In genomic region chr4:110088670-110089069, GRCh38 we compare ENCODE assay signal across 9 cellular contexts.
DNase-seq lines count a peak whose midpoint lies in the region; ATAC-seq, FAIRE-seq and TF ChIP-seq lines count a peak whose summit lies in the region.
"Had no signal": no experiment of that assay in that cellular context is flagged by ENCODE, and none has a peak within 500 bp of the region (broad histone marks: within the 10 kb centered on the region; RNA-seq: fewer than 3 reads in every experiment).

No MANE protein-coding gene starts in this region.

- H3K27me3 Mint-ChIP-seq in CD4-positive, alpha-beta T cell, result no peaks in the 10 kb centered on the region
- no peaks in the 10 kb centered on the region for H3K27me3 Mint-ChIP-seq in endodermal cell (ENCODE audit: insufficient read depth)

- H3K9me3 ChIP-seq in CD4-positive, alpha-beta T cell (ENCODE audit: control insufficient read depth, low read length), result no peaks in the 10 kb centered on the region
- H3K9me3 ChIP-seq in endodermal cell (ENCODE audit: control insufficient read depth, low read length) (no peaks in the 10 kb centered on the region), prostate gland (no peaks in the 10 kb centered on the region)

- intact Hi-C loops in CD4-positive, alpha-beta T cell (cut with DNase I, micrococcal nuclease), result no loop called here
- intact Hi-C loops in prostate gland (cut with DNase I), result no loop called here

- no peak for TF ChIP-seq CTCF in CD4-positive, alpha-beta T cell (IDR thresholded peaks at IDR 0.05)
- TF ChIP-seq CTCF in endodermal cell (conservative IDR thresholded peaks at IDR 0.05), result no peak
- TF ChIP-seq CTCF in prostate gland (IDR thresholded peaks at IDR 0.05), result no peak

- H3K9me3 Mint-ChIP-seq in CD4-positive, alpha-beta T cell, result no peaks in the 10 kb centered on the region
- H3K9me3 Mint-ChIP-seq in endodermal cell, result peaks cover 7% of the 10 kb centered on the region

- H3K4me3 ChIP-seq in endodermal cell (ENCODE audit: low read length), result no peak overlapping the region
- no peak overlapping the region for H3K4me3 ChIP-seq in prostate gland

- TF ChIP-seq POLR2A in prostate gland (IDR thresholded peaks at IDR 0.05) (no peak), H54 (IDR thresholded peaks at IDR 0.05; ENCODE audit: low read depth, low read length) (no peak)

- no peak overlapping the region for H3K27ac ChIP-seq in CD4-positive, alpha-beta T cell (ENCODE audit: low read depth, low read length)
- H3K27ac ChIP-seq in endodermal cell (ENCODE audit: low read depth, low read length), result no peak overlapping the region
- H3K27ac ChIP-seq in prostate gland, result no peak overlapping the region

- no peak overlapping the region for H3K9ac ChIP-seq in endodermal cell (ENCODE audit: extremely low read depth, low read length, poor library complexity, severe bottlenecking)

- no peak overlapping the region for H3K27ac Mint-ChIP-seq in CD4-positive, alpha-beta T cell
- peak overlapping the region; percentile 60 for H3K27ac Mint-ChIP-seq in endodermal cell

- POLR2A ChIA-PET in CD4-positive, alpha-beta T cell (lab: Charles Lee), result no interaction called here

- ATAC-seq in CD4-positive, alpha-beta T cell (ENCODE audit: poor library complexity), result peak; percentile 14
- ATAC-seq in GM21576 (IDR thresholded peaks at IDR 0.05; ENCODE audit: unreplicated experiment) (peak; percentile 74), GM18867 (IDR thresholded peaks at IDR 0.05; ENCODE audit: unreplicated experiment) (no peak)

- DNase-seq in CD4-positive, alpha-beta T cell, result no peak
- DNase-seq in LHCN-M2 (ENCODE audit: low read depth), result peak; percentile 50
- DNase-seq in endodermal cell, result no peak
- no peak for DNase-seq in NCI-H1436 (lab: John Stamatoyannopoulos, UW)
- no peak for DNase-seq in prostate gland (ENCODE audit: low spot score)
- no peak for DNase-seq in H54 (ENCODE audit: insufficient read length, low spot score)

- H3K36me3 Mint-ChIP-seq in CD4-positive, alpha-beta T cell (ENCODE audit: low read depth), result no peaks in the 10 kb centered on the region
- H3K36me3 Mint-ChIP-seq in endodermal cell (ENCODE audit: low read depth), result peaks cover 7% of the 10 kb centered on the region

- 87 to 88% methylated on average over 4 of the region's 4 CpGs for WGBS in endodermal cell (ENCODE audit: insufficient coverage in 1 of 2, insufficient read length in 1 of 2), 2 experiments
- WGBS in prostate gland, result 83% methylated on average over 4 of the region's 4 CpGs

- FAIRE-seq in H54 (lab: Jason Lieb, UNC), result no peak
- FAIRE-seq: endothelial cell of umbilical vein had no signal

- H3K4me1 ChIP-seq in endodermal cell (ENCODE audit: control insufficient read depth, insufficient read depth, low read length) (no peaks in the 10 kb centered on the region), prostate gland (replicated peaks) (no peaks in the 10 kb centered on the region)

- no peak overlapping the region for H3K4me3 Mint-ChIP-seq in CD4-positive, alpha-beta T cell
- H3K4me3 Mint-ChIP-seq in endodermal cell, result no peak overlapping the region

- H3K36me3 ChIP-seq in endodermal cell (ENCODE audit: control insufficient read depth, insufficient read depth, low read length) (no peaks in the 10 kb centered on the region), prostate gland (no peaks in the 10 kb centered on the region)

- CTCF ChIA-PET in CD4-positive, alpha-beta T cell (lab: Charles Lee), result no interaction called here

- H3K27me3 ChIP-seq in CD4-positive, alpha-beta T cell (ENCODE audit: control insufficient read depth, insufficient read depth, low read length), result no peaks in the 10 kb centered on the region
- H3K27me3 ChIP-seq in endodermal cell (ENCODE audit: control insufficient read depth, insufficient read depth, low read length, poor library complexity, severe bottlenecking) (no peaks in the 10 kb centered on the region), prostate gland (replicated peaks; ENCODE audit: insufficient read depth) (no peaks in the 10 kb centered on the region)

- H3K4me1 Mint-ChIP-seq in CD4-positive, alpha-beta T cell (ENCODE audit: low read depth), result peaks cover 41% of the 10 kb centered on the region
- peaks cover 22% of the 10 kb centered on the region for H3K4me1 Mint-ChIP-seq in endodermal cell
